8 cellular contexts compared by ENCODE assay signal in the genomic region with DNA sequence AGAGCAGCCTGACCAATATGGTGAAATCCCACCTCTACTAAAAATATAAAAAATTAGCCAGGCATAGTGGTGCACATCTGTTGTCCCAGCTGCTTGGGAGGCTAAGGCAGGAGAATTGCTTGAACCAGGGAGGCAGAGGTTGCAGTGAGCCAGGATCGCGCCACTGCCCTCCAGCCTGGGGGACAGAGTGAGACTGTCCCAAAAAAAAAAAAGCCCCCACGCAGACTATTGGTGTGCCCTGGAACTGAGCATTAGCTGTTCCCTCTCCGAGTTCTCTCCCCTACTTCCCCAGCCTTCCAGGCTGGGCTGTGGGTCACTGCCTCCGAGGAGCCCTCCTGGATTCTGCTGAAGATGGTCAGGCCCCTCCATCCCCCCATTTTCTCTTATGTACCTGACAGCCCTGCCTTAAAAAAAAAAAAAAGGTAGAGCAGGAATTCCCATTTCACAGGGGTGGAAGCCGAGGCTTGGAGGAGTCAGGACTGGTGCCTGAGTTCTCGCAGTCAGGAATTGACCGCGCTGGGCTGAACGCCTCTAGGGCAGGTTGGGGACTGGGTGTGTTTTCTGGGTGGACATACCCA. TPM values are rescaled to one million over a fixed set of nuclear protein-coding genes. Genes with fewer than 3 reads are reported as not detected.
DNase-seq lines count a peak whose midpoint lies in the region; ATAC-seq and TF ChIP-seq lines count a peak whose summit lies in the region.
"Had no signal": no experiment of that assay in that cellular context is flagged by ENCODE, and none has a peak within 500 bp of the region (broad histone marks: within the 10 kb centered on the region; RNA-seq: fewer than 3 reads in every experiment).

No MANE protein-coding gene starts in this region.

- 91 to 94% (median 92%) methylated on average over 9 to 10 of the region's 10 CpGs for WGBS in psoas muscle, 3 donors

- H3K4me1 Mint-ChIP-seq in effector memory CD8-positive, alpha-beta T cell (ENCODE audit: low read depth in 2 of 2): peaks cover 16 to 28% of the 10 kb centered on the region in 2 donors

- peaks cover 35% of the 10 kb centered on the region for H4K20me1 ChIP-seq in OCI-LY3 (ENCODE audit: insufficient read depth, low read length)

- H3K27ac Mint-ChIP-seq in effector memory CD8-positive, alpha-beta T cell: no peak overlapping the region

- H3K9me3 Mint-ChIP-seq in effector memory CD8-positive, alpha-beta T cell: no peaks in the 10 kb centered on the region

- H2AFZ ChIP-seq in OCI-LY3 (ENCODE audit: low read depth, low read length): no peak overlapping the region

- H3K27me3 ChIP-seq in OCI-LY3 (ENCODE audit: low read depth, low read length): no peaks in the 10 kb centered on the region
- no peaks in the 10 kb centered on the region for H3K27me3 ChIP-seq in breast epithelium
- H3K27me3 ChIP-seq in psoas muscle (ENCODE audit: insufficient read depth in 3 of 3, low read length in 2 of 3): no peaks in the 10 kb centered on the region

- H3K9me3 ChIP-seq in OCI-LY3 (ENCODE audit: insufficient read depth, low read length) (no peaks in the 10 kb centered on the region), breast epithelium (no peaks in the 10 kb centered on the region), psoas muscle (no peaks in the 10 kb centered on the region)

- ATAC-seq in psoas muscle: no peak
- no peak for ATAC-seq in HG02938 (IDR thresholded peaks at IDR 0.05; ENCODE audit: unreplicated experiment)
- no peak for ATAC-seq in effector memory CD8-positive, alpha-beta T cell (replicated peaks)

- no peak for TF ChIP-seq CTCF in OCI-LY3 (IDR thresholded peaks at IDR 0.05; ENCODE audit: low read depth, low read length)
- TF ChIP-seq CTCF in breast epithelium (IDR thresholded peaks at IDR 0.05): no peak
- no peak for TF ChIP-seq CTCF in psoas muscle (IDR thresholded peaks at IDR 0.05)

- DNase-seq in breast epithelium (ENCODE audit: low spot score in 2 of 2) (no peak), psoas muscle (no peak), DMS53 treated with DMSO at 0.1 percent for 48 hours (lab: John Stamatoyannopoulos, UW; ENCODE audit: unreplicated experiment) (no peak)
- DNase-seq in effector memory CD8-positive, alpha-beta T cell: no peak
- DNase-seq: activated CD4-positive, alpha-beta T cell treated with anti-CD3 and anti-CD28 coated beads, Interleukin-2, amount 50 U/mL, for 48 hours; NCI-H187 had no signal

- H3K4me1 ChIP-seq in OCI-LY3 (ENCODE audit: low read length) (peaks cover 43% of the 10 kb centered on the region), breast epithelium (peaks cover 11 to 13% of the 10 kb centered on the region in 2 donors), psoas muscle (peaks cover 8% of the 10 kb centered on the region)

- intact Hi-C loops in breast epithelium (cut with DNase I; ENCODE audit: low total_unique reads): loop anchor here (10.0 kb wide), 1 partner anchor 188 kb away; the partner anchor contains the start of genes IZUMO4 and MOB3A
- intact Hi-C loops in psoas muscle (cut with DNase I): no loop called here

- H3K4me3 Mint-ChIP-seq in effector memory CD8-positive, alpha-beta T cell: no peak overlapping the region

- H3K27ac ChIP-seq in OCI-LY3 (ENCODE audit: low read length): no peak overlapping the region
- peak overlapping the region; percentile 93 to 94 for H3K27ac ChIP-seq in breast epithelium
- H3K27ac ChIP-seq in psoas muscle: peak overlapping the region; percentile 66

- peak overlapping the region; percentile 68 for H3K4me3 ChIP-seq in OCI-LY3 (ENCODE audit: low read length)
- H3K4me3 ChIP-seq in breast epithelium: peak overlapping the region in 1 of 3 donors; percentile 52
- H3K4me3 ChIP-seq in psoas muscle: no peak overlapping the region

- no peak overlapping the region; the same call in 1 of the 2 replicates for H3K9ac ChIP-seq in OCI-LY3 (ENCODE audit: low read length)

- no peak for TF ChIP-seq POLR2A in breast epithelium (IDR thresholded peaks at IDR 0.05)

- H3K4me2 ChIP-seq in OCI-LY3 (ENCODE audit: low read length): peak overlapping the region; percentile 72

- H3K36me3 Mint-ChIP-seq in effector memory CD8-positive, alpha-beta T cell (ENCODE audit: insufficient read depth): peaks cover 23% of the 10 kb centered on the region

- H3K27me3 Mint-ChIP-seq in effector memory CD8-positive, alpha-beta T cell: no peaks in the 10 kb centered on the region

- H3K36me3 ChIP-seq in OCI-LY3 (replicated peaks; ENCODE audit: low read depth, low read length) (peaks cover 24% of the 10 kb centered on the region), breast epithelium (no peaks in the 10 kb centered on the region), psoas muscle (ENCODE audit: insufficient read depth in 1 of 2, low read depth in 1 of 2) (peaks cover 0 to 4% of the 10 kb centered on the region in 2 donors)

- H3K79me2 ChIP-seq in OCI-LY3 (ENCODE audit: low read length): peaks cover 66% of the 10 kb centered on the region

RNA-seq across cellular contexts. Expression of gene ADAT3, which starts 1.9 kb away (rescaled TPM):
- 1 to 10 TPM; 1.1 to 5.4 (median 4.9) TPM for total RNA-seq in breast epithelium
- 1 to 10 TPM; 1.4 to 2.2 (median 1.7) TPM for total RNA-seq in psoas muscle
- 1 to 10 TPM; 2.4 to 7.2 (median 3.6) TPM for polyA plus RNA-seq in psoas muscle

RNA-seq across cellular contexts. Expression of gene SCAMP4, which starts 1.9 kb away (rescaled TPM):
- total RNA-seq in breast epithelium: 10 to 100 TPM; 41.4 to 66.6 (median 44.6) TPM
- 10 to 100 TPM; 13.4 to 16.3 (median 15.1) TPM for total RNA-seq in psoas muscle
- 10 to 100 TPM in 2 of 3 donors, 1 to 10 TPM in 1; 9.5 to 17.5 (median 15.5) TPM for polyA plus RNA-seq in psoas muscle

RNA-seq across cellular contexts. Expression of gene ABHD17A, which starts 21.8 kb away (rescaled TPM):
- total RNA-seq in breast epithelium (10 to 100 TPM; 62.4 to 81.3 (median 76.0) TPM), psoas muscle (10 to 100 TPM; 38.5 to 54.2 (median 42.3) TPM)
- 10 to 100 TPM; 35.5 to 58.9 (median 47.6) TPM for polyA plus RNA-seq in psoas muscle

RNA-seq across cellular contexts. Expression of gene CSNK1G2, which starts 33.9 kb away (rescaled TPM):
- total RNA-seq in breast epithelium: 10 to 100 TPM; 31.5 to 76.7 (median 68.2) TPM
- 10 to 100 TPM; 22.3 to 34.1 (median 33.0) TPM for total RNA-seq in psoas muscle
- polyA plus RNA-seq in psoas muscle: 10 to 100 TPM; 25.3 to 49.8 (median 34.2) TPM

RNA-seq across cellular contexts. Expression of gene KLF16, which starts 43.7 kb away (rescaled TPM):
- 1 to 10 TPM; 2.9 to 4.6 (median 4.1) TPM for total RNA-seq in breast epithelium
- 10 to 100 TPM in 1 of 4 donors, 1 to 10 TPM in 3; 3.0 to 11.1 (median 4.3) TPM for total RNA-seq in psoas muscle
- polyA plus RNA-seq in psoas muscle: 10 to 100 TPM in 1 of 3 donors, 1 to 10 TPM in 2; 2.2 to 13.0 (median 3.1) TPM
